In the genomic region with DNA sequence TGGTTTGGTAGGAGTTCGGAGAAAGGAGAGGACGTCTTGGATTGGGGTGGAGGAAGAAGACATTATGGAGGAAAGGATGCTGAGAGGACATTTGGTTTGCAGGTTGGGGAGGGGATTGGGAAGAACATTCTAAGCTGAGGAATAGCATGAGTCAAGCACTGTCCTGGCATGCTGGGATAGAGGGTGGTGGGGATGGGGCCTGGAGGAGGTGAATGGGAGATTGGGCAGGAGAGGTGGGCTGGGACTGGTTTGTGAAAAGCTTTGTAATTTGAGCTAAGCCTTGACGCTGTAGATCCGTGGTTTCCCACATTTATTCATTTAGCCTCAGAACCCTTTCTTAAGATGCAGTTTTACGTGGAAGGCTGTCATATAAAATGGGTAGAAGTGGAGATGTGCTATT, we compare ENCODE assay signal across 2 cellular contexts.
TF ChIP-seq lines count a peak whose summit lies in the region.

No MANE protein-coding gene starts in this region.

TF ChIP-seq in GM23338, 12 proteins besides CTCF, POLR2A, EP300 and RAD21 (continued from another document):
- no peak for TF ChIP-seq ZNF114 (CRISPR knock-in tag; IDR thresholded peaks at IDR 0.05)
- TF ChIP-seq EZH2phosphoT487 (IDR thresholded peaks at IDR 0.05; ENCODE audit: unreplicated experiment) = no peak
- TF ChIP-seq, protein P1, sequence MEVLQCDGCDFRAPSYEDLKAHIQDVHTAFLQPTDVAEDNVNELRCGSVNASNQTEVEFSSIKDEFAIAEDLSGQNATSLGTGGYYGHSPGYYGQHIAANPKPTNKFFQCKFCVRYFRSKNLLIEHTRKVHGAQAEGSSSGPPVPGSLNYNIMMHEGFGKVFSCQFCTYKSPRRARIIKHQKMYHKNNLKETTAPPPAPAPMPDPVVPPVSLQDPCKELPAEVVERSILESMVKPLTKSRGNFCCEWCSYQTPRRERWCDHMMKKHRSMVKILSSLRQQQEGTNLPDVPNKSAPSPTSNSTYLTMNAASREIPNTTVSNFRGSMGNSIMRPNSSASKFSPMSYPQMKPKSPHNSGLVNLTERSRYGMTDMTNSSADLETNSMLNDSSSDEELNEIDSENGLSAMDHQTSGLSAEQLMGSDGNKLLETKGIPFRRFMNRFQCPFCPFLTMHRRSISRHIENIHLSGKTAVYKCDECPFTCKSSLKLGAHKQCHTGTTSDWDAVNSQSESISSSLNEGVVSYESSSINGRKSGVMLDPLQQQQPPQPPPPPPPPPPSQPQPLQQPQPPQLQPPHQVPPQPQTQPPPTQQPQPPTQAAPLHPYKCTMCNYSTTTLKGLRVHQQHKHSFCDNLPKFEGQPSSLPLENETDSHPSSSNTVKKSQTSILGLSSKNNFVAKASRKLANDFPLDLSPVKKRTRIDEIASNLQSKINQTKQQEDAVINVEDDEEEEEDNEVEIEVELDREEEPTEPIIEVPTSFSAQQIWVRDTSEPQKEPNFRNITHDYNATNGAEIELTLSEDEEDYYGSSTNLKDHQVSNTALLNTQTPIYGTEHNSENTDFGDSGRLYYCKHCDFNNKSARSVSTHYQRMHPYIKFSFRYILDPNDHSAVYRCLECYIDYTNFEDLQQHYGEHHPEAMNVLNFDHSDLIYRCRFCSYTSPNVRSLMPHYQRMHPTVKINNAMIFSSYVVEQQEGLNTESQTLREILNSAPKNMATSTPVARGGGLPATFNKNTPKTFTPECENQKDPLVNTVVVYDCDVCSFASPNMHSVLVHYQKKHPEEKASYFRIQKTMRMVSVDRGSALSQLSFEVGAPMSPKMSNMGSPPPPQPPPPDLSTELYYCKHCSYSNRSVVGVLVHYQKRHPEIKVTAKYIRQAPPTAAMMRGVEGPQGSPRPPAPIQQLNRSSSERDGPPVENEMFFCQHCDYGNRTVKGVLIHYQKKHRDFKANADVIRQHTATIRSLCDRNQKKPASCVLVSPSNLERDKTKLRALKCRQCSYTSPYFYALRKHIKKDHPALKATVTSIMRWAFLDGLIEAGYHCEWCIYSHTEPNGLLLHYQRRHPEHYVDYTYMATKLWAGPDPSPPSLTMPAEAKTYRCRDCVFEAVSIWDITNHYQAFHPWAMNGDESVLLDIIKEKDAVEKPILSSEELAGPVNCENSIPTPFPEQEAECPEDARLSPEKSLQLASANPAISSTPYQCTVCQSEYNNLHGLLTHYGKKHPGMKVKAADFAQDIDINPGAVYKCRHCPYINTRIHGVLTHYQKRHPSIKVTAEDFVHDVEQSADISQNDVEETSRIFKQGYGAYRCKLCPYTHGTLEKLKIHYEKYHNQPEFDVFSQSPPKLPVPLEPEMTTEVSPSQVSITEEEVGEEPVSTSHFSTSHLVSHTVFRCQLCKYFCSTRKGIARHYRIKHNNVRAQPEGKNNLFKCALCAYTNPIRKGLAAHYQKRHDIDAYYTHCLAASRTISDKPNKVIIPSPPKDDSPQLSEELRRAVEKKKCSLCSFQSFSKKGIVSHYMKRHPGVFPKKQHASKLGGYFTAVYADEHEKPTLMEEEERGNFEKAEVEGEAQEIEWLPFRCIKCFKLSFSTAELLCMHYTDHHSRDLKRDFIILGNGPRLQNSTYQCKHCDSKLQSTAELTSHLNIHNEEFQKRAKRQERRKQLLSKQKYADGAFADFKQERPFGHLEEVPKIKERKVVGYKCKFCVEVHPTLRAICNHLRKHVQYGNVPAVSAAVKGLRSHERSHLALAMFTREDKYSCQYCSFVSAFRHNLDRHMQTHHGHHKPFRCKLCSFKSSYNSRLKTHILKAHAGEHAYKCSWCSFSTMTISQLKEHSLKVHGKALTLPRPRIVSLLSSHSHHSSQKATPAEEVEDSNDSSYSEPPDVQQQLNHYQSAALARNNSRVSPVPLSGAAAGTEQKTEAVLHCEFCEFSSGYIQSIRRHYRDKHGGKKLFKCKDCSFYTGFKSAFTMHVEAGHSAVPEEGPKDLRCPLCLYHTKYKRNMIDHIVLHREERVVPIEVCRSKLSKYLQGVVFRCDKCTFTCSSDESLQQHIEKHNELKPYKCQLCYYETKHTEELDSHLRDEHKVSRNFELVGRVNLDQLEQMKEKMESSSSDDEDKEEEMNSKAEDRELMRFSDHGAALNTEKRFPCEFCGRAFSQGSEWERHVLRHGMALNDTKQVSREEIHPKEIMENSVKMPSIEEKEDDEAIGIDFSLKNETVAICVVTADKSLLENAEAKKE (CRISPR knock-in tag; IDR thresholded peaks at IDR 0.05) = no peak
- TF ChIP-seq, protein P2, sequence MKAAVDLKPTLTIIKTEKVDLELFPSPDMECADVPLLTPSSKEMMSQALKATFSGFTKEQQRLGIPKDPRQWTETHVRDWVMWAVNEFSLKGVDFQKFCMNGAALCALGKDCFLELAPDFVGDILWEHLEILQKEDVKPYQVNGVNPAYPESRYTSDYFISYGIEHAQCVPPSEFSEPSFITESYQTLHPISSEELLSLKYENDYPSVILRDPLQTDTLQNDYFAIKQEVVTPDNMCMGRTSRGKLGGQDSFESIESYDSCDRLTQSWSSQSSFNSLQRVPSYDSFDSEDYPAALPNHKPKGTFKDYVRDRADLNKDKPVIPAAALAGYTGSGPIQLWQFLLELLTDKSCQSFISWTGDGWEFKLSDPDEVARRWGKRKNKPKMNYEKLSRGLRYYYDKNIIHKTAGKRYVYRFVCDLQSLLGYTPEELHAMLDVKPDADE (IDR thresholded peaks at IDR 0.05) = no peak
- TF ChIP-seq, protein P3, sequence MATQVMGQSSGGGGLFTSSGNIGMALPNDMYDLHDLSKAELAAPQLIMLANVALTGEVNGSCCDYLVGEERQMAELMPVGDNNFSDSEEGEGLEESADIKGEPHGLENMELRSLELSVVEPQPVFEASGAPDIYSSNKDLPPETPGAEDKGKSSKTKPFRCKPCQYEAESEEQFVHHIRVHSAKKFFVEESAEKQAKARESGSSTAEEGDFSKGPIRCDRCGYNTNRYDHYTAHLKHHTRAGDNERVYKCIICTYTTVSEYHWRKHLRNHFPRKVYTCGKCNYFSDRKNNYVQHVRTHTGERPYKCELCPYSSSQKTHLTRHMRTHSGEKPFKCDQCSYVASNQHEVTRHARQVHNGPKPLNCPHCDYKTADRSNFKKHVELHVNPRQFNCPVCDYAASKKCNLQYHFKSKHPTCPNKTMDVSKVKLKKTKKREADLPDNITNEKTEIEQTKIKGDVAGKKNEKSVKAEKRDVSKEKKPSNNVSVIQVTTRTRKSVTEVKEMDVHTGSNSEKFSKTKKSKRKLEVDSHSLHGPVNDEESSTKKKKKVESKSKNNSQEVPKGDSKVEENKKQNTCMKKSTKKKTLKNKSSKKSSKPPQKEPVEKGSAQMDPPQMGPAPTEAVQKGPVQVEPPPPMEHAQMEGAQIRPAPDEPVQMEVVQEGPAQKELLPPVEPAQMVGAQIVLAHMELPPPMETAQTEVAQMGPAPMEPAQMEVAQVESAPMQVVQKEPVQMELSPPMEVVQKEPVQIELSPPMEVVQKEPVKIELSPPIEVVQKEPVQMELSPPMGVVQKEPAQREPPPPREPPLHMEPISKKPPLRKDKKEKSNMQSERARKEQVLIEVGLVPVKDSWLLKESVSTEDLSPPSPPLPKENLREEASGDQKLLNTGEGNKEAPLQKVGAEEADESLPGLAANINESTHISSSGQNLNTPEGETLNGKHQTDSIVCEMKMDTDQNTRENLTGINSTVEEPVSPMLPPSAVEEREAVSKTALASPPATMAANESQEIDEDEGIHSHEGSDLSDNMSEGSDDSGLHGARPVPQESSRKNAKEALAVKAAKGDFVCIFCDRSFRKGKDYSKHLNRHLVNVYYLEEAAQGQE (IDR thresholded peaks at IDR 0.05; ENCODE audit: unreplicated experiment) = no peak
- TF ChIP-seq CREB1 (CRISPR knock-in tag; IDR thresholded peaks at IDR 0.05; ENCODE audit: low read depth) = no peak
- no peak for TF ChIP-seq NANOG (IDR thresholded peaks at IDR 0.05; ENCODE audit: borderline replicate concordance)
- no peak for TF ChIP-seq POLR2AphosphoS5 (IDR thresholded peaks at IDR 0.05; ENCODE audit: low read depth)

TF ChIP-seq in WTC11, 78 proteins besides CTCF, POLR2A, EP300 and RAD21 (continued from another document):
- TF ChIP-seq NFE2L1 (CRISPR knock-in tag; IDR thresholded peaks at IDR 0.05) = no peak
- TF ChIP-seq, protein P4, sequence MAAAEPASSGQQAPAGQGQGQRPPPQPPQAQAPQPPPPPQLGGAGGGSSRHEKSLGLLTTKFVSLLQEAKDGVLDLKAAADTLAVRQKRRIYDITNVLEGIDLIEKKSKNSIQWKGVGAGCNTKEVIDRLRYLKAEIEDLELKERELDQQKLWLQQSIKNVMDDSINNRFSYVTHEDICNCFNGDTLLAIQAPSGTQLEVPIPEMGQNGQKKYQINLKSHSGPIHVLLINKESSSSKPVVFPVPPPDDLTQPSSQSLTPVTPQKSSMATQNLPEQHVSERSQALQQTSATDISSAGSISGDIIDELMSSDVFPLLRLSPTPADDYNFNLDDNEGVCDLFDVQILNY (CRISPR knock-in tag; IDR thresholded peaks at IDR 0.05) = no peak
- TF ChIP-seq GABPB1 (CRISPR knock-in tag; IDR thresholded peaks at IDR 0.05) = no peak
- no peak for TF ChIP-seq TEAD4 (CRISPR knock-in tag; IDR thresholded peaks at IDR 0.05)
- TF ChIP-seq, protein P5, sequence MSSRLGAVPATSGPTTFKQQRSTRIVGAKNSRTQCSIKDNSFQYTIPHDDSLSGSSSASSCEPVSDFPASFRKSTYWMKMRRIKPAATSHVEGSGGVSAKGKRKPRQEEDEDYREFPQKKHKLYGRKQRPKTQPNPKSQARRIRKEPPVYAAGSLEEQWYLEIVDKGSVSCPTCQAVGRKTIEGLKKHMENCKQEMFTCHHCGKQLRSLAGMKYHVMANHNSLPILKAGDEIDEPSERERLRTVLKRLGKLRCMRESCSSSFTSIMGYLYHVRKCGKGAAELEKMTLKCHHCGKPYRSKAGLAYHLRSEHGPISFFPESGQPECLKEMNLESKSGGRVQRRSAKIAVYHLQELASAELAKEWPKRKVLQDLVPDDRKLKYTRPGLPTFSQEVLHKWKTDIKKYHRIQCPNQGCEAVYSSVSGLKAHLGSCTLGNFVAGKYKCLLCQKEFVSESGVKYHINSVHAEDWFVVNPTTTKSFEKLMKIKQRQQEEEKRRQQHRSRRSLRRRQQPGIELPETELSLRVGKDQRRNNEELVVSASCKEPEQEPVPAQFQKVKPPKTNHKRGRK (CRISPR knock-in tag; IDR thresholded peaks at IDR 0.05; ENCODE audit: borderline replicate concordance) = no peak
